Comparison of ENCODE assay signal across 8 cellular contexts in genomic region chr1:156126701-156127534, GRCh38. TPM values are rescaled to one million over a fixed set of nuclear protein-coding genes. Genes with fewer than 3 reads are reported as not detected.
DNase-seq lines count a peak whose midpoint lies in the region; ATAC-seq and TF ChIP-seq lines count a peak whose summit lies in the region.

No MANE protein-coding gene starts in this region.

- intact Hi-C loops in activated CD4-positive, alpha-beta T cell treated with anti-CD3 and anti-CD28 coated beads, Interleukin-2, amount 10 ng/mL, durations not matched to agents 24 days and 14 days (cut with micrococcal nuclease): loop anchor here (1.0 kb wide), 4 partner anchors 13 to 96 kb away; partner anchors contain the start of gene LMNA
- intact Hi-C loops in naive thymus-derived CD4-positive, alpha-beta T cell (cut with micrococcal nuclease): loop anchor here (1.0 kb wide), 3 partner anchors 13 to 30 kb away; partner anchors contain the start of gene LMNA (in 1 of the 2)

- peaks cover 66% of the 10 kb centered on the region for H3K4me1 Mint-ChIP-seq in activated CD4-positive, alpha-beta T cell treated with anti-CD3 and anti-CD28 coated beads, Interleukin-2, amount 10 ng/mL, durations not matched to agents 24 days and 14 days
- peaks cover 29 to 75% (median 65%) of the 10 kb centered on the region in 7 donors for H3K4me1 Mint-ChIP-seq in naive thymus-derived CD4-positive, alpha-beta T cell

- DNase-seq in ACHN: peak; percentile 93
- DNase-seq in Kasumi-1 (lab: John Stamatoyannopoulos, UW): peak; percentile 88 to 90
- DNase-seq in activated CD4-positive, alpha-beta T cell treated with anti-CD3 and anti-CD28 coated beads, Interleukin-2, amount 10 ng/mL, durations not matched to agents 24 days and 14 days: peak; percentile 95
- no peak for DNase-seq in coronary artery (ENCODE audit: low spot score)
- peak in 8 of 9 donors; percentile 56 to 87 (median 68) for DNase-seq in naive thymus-derived CD4-positive, alpha-beta T cell
- peak; percentile 88 for DNase-seq in stromal cell of bone marrow (ENCODE audit: low read depth)
- DNase-seq in NCI-H82 treated with DMSO at 0.1 percent for 48 hours (lab: John Stamatoyannopoulos, UW; ENCODE audit: unreplicated experiment): no peak

- peak; percentile 40 for ATAC-seq in GM19467 (IDR thresholded peaks at IDR 0.05; ENCODE audit: unreplicated experiment)
- ATAC-seq in naive thymus-derived CD4-positive, alpha-beta T cell: peak; percentile 80

- no peaks in the 10 kb centered on the region for H3K36me3 Mint-ChIP-seq in activated CD4-positive, alpha-beta T cell treated with anti-CD3 and anti-CD28 coated beads, Interleukin-2, amount 10 ng/mL, durations not matched to agents 24 days and 14 days (ENCODE audit: low read depth)
- no peaks in the 10 kb centered on the region for H3K36me3 Mint-ChIP-seq in naive thymus-derived CD4-positive, alpha-beta T cell

- H3K27ac Mint-ChIP-seq in activated CD4-positive, alpha-beta T cell treated with anti-CD3 and anti-CD28 coated beads, Interleukin-2, amount 10 ng/mL, durations not matched to agents 24 days and 14 days: peak overlapping the region; percentile 91
- peak overlapping the region in 8 of 9 donors; percentile 17 to 92 (median 63) for H3K27ac Mint-ChIP-seq in naive thymus-derived CD4-positive, alpha-beta T cell

- H3K27me3 ChIP-seq in naive thymus-derived CD4-positive, alpha-beta T cell (ENCODE audit: control insufficient read depth in 2 of 2, insufficient read depth in 2 of 2, low read length in 2 of 2): no peaks in the 10 kb centered on the region

- in situ Hi-C loops in ACHN (cut with HindIII; ENCODE audit: low pct_ligation_motif_present, low pct_unique_long_range_greater_than_20kb, low sequenced_read_pairs): no loop called here

- no peaks in the 10 kb centered on the region for H3K9me3 Mint-ChIP-seq in activated CD4-positive, alpha-beta T cell treated with anti-CD3 and anti-CD28 coated beads, Interleukin-2, amount 10 ng/mL, durations not matched to agents 24 days and 14 days
- H3K9me3 Mint-ChIP-seq in naive thymus-derived CD4-positive, alpha-beta T cell: peaks cover 0 to 2% (median 0%) of the 10 kb centered on the region in 11 donors

- peak overlapping the region; percentile 96 for H3K4me3 ChIP-seq in coronary artery
- no peak overlapping the region for H3K4me3 ChIP-seq in naive thymus-derived CD4-positive, alpha-beta T cell (ENCODE audit: low read length)

- H3K27ac ChIP-seq in coronary artery: peak overlapping the region; percentile 93 to 99
- peak overlapping the region; percentile 38 for H3K27ac ChIP-seq in naive thymus-derived CD4-positive, alpha-beta T cell (ENCODE audit: low read depth, low read length)

- POLR2A ChIA-PET in naive thymus-derived CD4-positive, alpha-beta T cell (lab: Charles Lee): interaction anchor here (0.6 to 7.2 kb wide), 7 partner anchors 9 to 364 kb away, joined by 3 to 49 read pairs (median 4); partner anchors contain the start of gene PMF1

- peak overlapping the region; percentile 57 for H3K4me3 Mint-ChIP-seq in activated CD4-positive, alpha-beta T cell treated with anti-CD3 and anti-CD28 coated beads, Interleukin-2, amount 10 ng/mL, durations not matched to agents 24 days and 14 days
- H3K4me3 Mint-ChIP-seq in naive thymus-derived CD4-positive, alpha-beta T cell: peak overlapping the region; percentile 34 to 77 (median 51)

- TF ChIP-seq CTCF in coronary artery (IDR thresholded peaks at IDR 0.05): no peak

- no peaks in the 10 kb centered on the region for H3K9me3 ChIP-seq in naive thymus-derived CD4-positive, alpha-beta T cell (ENCODE audit: control insufficient read depth in 2 of 3, low read length in 3 of 3)

- CTCF ChIA-PET in naive thymus-derived CD4-positive, alpha-beta T cell (lab: Charles Lee): interaction anchor here (0.6 to 13.5 kb wide), 4 partner anchors 9 to 1171 kb away, joined by 3 to 340 read pairs (median 11); partner anchors contain the start of gene PBXIP1

- H3K36me3 ChIP-seq in naive thymus-derived CD4-positive, alpha-beta T cell (ENCODE audit: control insufficient read depth in 2 of 3, insufficient read depth in 3 of 3, low read length in 3 of 3): no peaks in the 10 kb centered on the region

- H3K27me3 Mint-ChIP-seq in activated CD4-positive, alpha-beta T cell treated with anti-CD3 and anti-CD28 coated beads, Interleukin-2, amount 10 ng/mL, durations not matched to agents 24 days and 14 days: peaks cover 11% of the 10 kb centered on the region
- H3K27me3 Mint-ChIP-seq in naive thymus-derived CD4-positive, alpha-beta T cell: peaks cover 0 to 39% (median 0%) of the 10 kb centered on the region in 5 donors

- H3K4me1 ChIP-seq in naive thymus-derived CD4-positive, alpha-beta T cell (ENCODE audit: control insufficient read depth in 2 of 2, insufficient read depth in 2 of 2, low read length in 2 of 2): peaks cover 47 to 58% of the 10 kb centered on the region in 2 donors

RNA-seq across cellular contexts. Expression of gene LMNA, which starts 12.4 kb away (rescaled TPM):
- 105 and 110 TPM in 2 replicates for total RNA-seq in activated CD4-positive, alpha-beta T cell treated with anti-CD3 and anti-CD28 coated beads, Interleukin-2, amount 10 ng/mL, durations not matched to agents 24 days and 14 days
- 100 to 1,000 TPM in 2 of 5 experiments, 10 to 100 TPM in 1, 1 to 10 TPM in 2; 5.5 to 470 (median 18.0) TPM for total RNA-seq in naive thymus-derived CD4-positive, alpha-beta T cell
- under 1 TPM in 1 of 2 donors, not detected in 1; 0.20 TPM for polyA plus RNA-seq in naive thymus-derived CD4-positive, alpha-beta T cell

RNA-seq across cellular contexts. Expression of gene SEMA4A, which starts 26.5 kb away (rescaled TPM):
- total RNA-seq in activated CD4-positive, alpha-beta T cell treated with anti-CD3 and anti-CD28 coated beads, Interleukin-2, amount 10 ng/mL, durations not matched to agents 24 days and 14 days: 12.1 and 12.7 TPM in 2 replicates
- total RNA-seq in naive thymus-derived CD4-positive, alpha-beta T cell: 10 to 100 TPM in 1 of 5 experiments, 1 to 10 TPM in 4; 1.8 to 48.6 (median 3.8) TPM
- under 1 TPM; 0.06 to 0.24 TPM for polyA plus RNA-seq in naive thymus-derived CD4-positive, alpha-beta T cell

RNA-seq across cellular contexts. Expression of gene MEX3A, which starts 44.7 kb away (rescaled TPM):
- 0.24 and 0.84 TPM in 2 replicates for total RNA-seq in activated CD4-positive, alpha-beta T cell treated with anti-CD3 and anti-CD28 coated beads, Interleukin-2, amount 10 ng/mL, durations not matched to agents 24 days and 14 days
- under 1 TPM in 4 of 5 experiments, not detected in 1; 0.05 to 0.15 (median 0.13) TPM for total RNA-seq in naive thymus-derived CD4-positive, alpha-beta T cell
- polyA plus RNA-seq in naive thymus-derived CD4-positive, alpha-beta T cell: not detected

Comparison
In these comparisons a context has a peak if more than half of its experiments do, and no peak if none do; other contexts are left out.
1. DNase-seq: peak in ACHN (single experiment), Kasumi-1 (2 of 2), activated CD4-positive, alpha-beta T cell treated with anti-CD3 and anti-CD28 coated beads, Interleukin-2, amount 10 ng/mL, durations not matched to agents 24 days and 14 days (single experiment), naive thymus-derived CD4-positive, alpha-beta T cell (8 of 9) and stromal cell of bone marrow (single experiment); none in coronary artery (single experiment) and NCI-H82 treated with DMSO at 0.1 percent for 48 hours (single experiment).